9 cellular contexts compared by ENCODE assay signal in the genomic region with DNA sequence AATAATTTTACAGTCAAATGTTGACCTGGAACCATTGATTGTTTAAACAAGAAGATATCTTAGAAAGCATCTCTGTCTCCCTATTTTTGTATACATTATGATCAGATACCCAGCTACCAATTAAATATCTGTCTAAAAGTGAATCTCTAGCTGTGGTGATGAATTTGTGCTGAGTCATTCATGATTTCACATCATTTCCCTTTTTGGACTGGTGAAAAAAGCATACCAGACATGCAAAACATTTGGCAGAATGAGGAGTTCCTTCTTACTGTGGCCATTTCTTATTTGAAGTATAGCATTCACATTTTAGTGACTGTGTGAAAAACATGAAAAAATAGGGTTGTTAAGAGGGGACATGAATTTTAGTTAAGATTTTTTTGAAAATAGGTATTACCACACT.
DNase-seq lines count a peak whose midpoint lies in the region; ATAC-seq and TF ChIP-seq lines count a peak whose summit lies in the region.
"Had no signal": no experiment of that assay in that cellular context is flagged by ENCODE, and none has a peak within 500 bp of the region (broad histone marks: within the 10 kb centered on the region; RNA-seq: fewer than 3 reads in every experiment).

No MANE protein-coding gene starts in this region.

- H3K18ac ChIP-seq in mesendoderm (ENCODE audit: low read length), result no peak overlapping the region

- H3K56ac ChIP-seq in mesendoderm (ENCODE audit: low read length), result no peak overlapping the region

- H3K23ac ChIP-seq in mesendoderm (ENCODE audit: low read length), result no peak overlapping the region

- H3K9me3 ChIP-seq in OCI-LY7 (ENCODE audit: low read length), result no peaks in the 10 kb centered on the region; the same call in 1 of the 2 replicates
- no peaks in the 10 kb centered on the region for H3K9me3 ChIP-seq in BE2C

- H3K27ac ChIP-seq in OCI-LY7 (ENCODE audit: low read depth, low read length, poor library complexity, severe bottlenecking) (no peak overlapping the region), mesendoderm (ENCODE audit: low read depth, low read length) (no peak overlapping the region)

- H3K79me2 ChIP-seq in OCI-LY7 (ENCODE audit: insufficient read depth, low read depth, low read length) (peaks cover 7% of the 10 kb centered on the region; the same call in 1 of the 2 replicates), mesendoderm (ENCODE audit: control insufficient read depth, insufficient read depth, low read length) (no peaks in the 10 kb centered on the region)

- H4K5ac ChIP-seq in mesendoderm (ENCODE audit: low read length), result no peak overlapping the region

- POLR2A ChIA-PET in OCI-LY7 (lab: Charles Lee), result no interaction called here

- no peaks in the 10 kb centered on the region for H3K9me2 ChIP-seq in OCI-LY7 (ENCODE audit: insufficient read depth, low read length)

- H3K36me3 ChIP-seq in OCI-LY7 (ENCODE audit: insufficient read depth, low read length) (0 out of 2 replicates have a peak, but pooled peaks cover 6% of the 10 kb centered on the region), BE2C (no peaks in the 10 kb centered on the region), mesendoderm (ENCODE audit: control insufficient read depth, insufficient read depth, low read length) (no peaks in the 10 kb centered on the region)

- H2AFZ ChIP-seq in OCI-LY7 (ENCODE audit: low read length), result no peak overlapping the region

- no peak overlapping the region for H2BK120ac ChIP-seq in mesendoderm (ENCODE audit: low read depth, low read length)

- H3K4ac ChIP-seq in mesendoderm (ENCODE audit: low read depth, low read length), result no peak overlapping the region

- H3K4me3 ChIP-seq in OCI-LY7 (ENCODE audit: low read depth, low read length, poor library complexity, severe bottlenecking) (no peak overlapping the region), BE2C (ENCODE audit: low read depth, low read length) (no peak overlapping the region), mesendoderm (ENCODE audit: low read length) (no peak overlapping the region)

- ATAC-seq in GM18511 (IDR thresholded peaks at IDR 0.05; ENCODE audit: unreplicated experiment), result peak; percentile 97
- ATAC-seq in HG02798 (IDR thresholded peaks at IDR 0.05; ENCODE audit: poor library complexity, unreplicated experiment), result peak; percentile 88
- ATAC-seq: Panc1 had no signal

- no peaks in the 10 kb centered on the region for H3K27me3 ChIP-seq in BE2C
- no peaks in the 10 kb centered on the region for H3K27me3 ChIP-seq in mesendoderm (ENCODE audit: insufficient read depth, low read length, poor library complexity)

- no peak overlapping the region for H4K8ac ChIP-seq in mesendoderm (ENCODE audit: low read depth, low read length)

- BruUV-seq in OCI-LY7 (replicated peaks; lab: Mats Ljungman, UMichigan), result no TSS peak

- no peak overlapping the region for H3K9ac ChIP-seq in mesendoderm (ENCODE audit: low read length)

- H2BK5ac ChIP-seq in mesendoderm (ENCODE audit: low read length), result no peak overlapping the region

- peaks cover 13% of the 10 kb centered on the region for H3K4me1 ChIP-seq in OCI-LY7 (ENCODE audit: insufficient read depth, low read length, poor library complexity, severe bottlenecking)
- H3K4me1 ChIP-seq in BE2C, result peaks cover 3% of the 10 kb centered on the region; the same call in 1 of the 2 replicates
- H3K4me1 ChIP-seq in mesendoderm (ENCODE audit: control insufficient read depth, low read depth, low read length), result no peaks in the 10 kb centered on the region

- H2AK5ac ChIP-seq in mesendoderm (ENCODE audit: low read length), result no peak overlapping the region

- H3K79me1 ChIP-seq in mesendoderm (ENCODE audit: low read length), result no peaks in the 10 kb centered on the region

- no peaks in the 10 kb centered on the region for H4K20me1 ChIP-seq in OCI-LY7 (ENCODE audit: insufficient read depth, low read length)

- DNase-seq in OCI-LY7 (ENCODE audit: low spot score) (peak; percentile 26), inferior parietal cortex (ENCODE audit: extremely low spot score) (peak; percentile 28), NCI-H2227 treated with DMSO at 0.1 percent for 48 hours (lab: John Stamatoyannopoulos, UW) (no peak), BE2C (no peak), NCI-H345 (lab: John Stamatoyannopoulos, UW) (no peak), mesendoderm (no peak)

- intact Hi-C loops in OCI-LY7 (cut with micrococcal nuclease; ENCODE audit: unreplicated experiment), result no loop called here

- no peak overlapping the region for H2BK15ac ChIP-seq in mesendoderm (replicated peaks; ENCODE audit: low read depth)

- TF ChIP-seq CTCF in OCI-LY7 (conservative IDR thresholded peaks at IDR 0.05; ENCODE audit: low read length), result no peak
- TF ChIP-seq CTCF in BE2C (IDR thresholded peaks at IDR 0.05; ENCODE audit: low read depth, low read length), result no peak

- H3K4me2 ChIP-seq in OCI-LY7 (ENCODE audit: low read length), result peak overlapping the region; percentile 41
- no peak overlapping the region for H3K4me2 ChIP-seq in mesendoderm (ENCODE audit: low read length)

- CTCF ChIA-PET in OCI-LY7 (lab: Charles Lee; ENCODE audit: unreplicated experiment), result no interaction called here

Comparison
In these comparisons a context has a peak if more than half of its experiments do, and no peak if none do; other contexts are left out.
1. DNase-seq: peak in OCI-LY7 (single experiment) and inferior parietal cortex (single experiment); none in NCI-H2227 treated with DMSO at 0.1 percent for 48 hours (single experiment), BE2C (single experiment), NCI-H345 (single experiment) and mesendoderm (single experiment).